In genomic region chr19:35931161-35931873, GRCh38 we compare ENCODE assay signal across 8 cellular contexts. TPM values are rescaled to one million over a fixed set of nuclear protein-coding genes. Genes with fewer than 3 reads are reported as not detected.
DNase-seq lines count a peak whose midpoint lies in the region; ATAC-seq and TF ChIP-seq lines count a peak whose summit lies in the region.

No MANE protein-coding gene starts in this region.

- H3K27me3 ChIP-seq in kidney epithelial cell (ENCODE audit: control insufficient read depth, insufficient read depth, low read length), result peaks cover 2% of the 10 kb centered on the region

- DNase-seq in Ammon's horn (ENCODE audit: low spot score) (peak; percentile 99), NCI-H446 (lab: John Stamatoyannopoulos, UW) (peak; percentile 98 to 100), chondrocyte (ENCODE audit: low spot score) (peak; percentile 100), kidney epithelial cell (ENCODE audit: low read depth) (peak; percentile 96)
- DNase-seq in activated CD4-positive, CD25-positive, alpha-beta regulatory T cell treated with anti-CD3 and anti-CD28 coated beads, Interleukin-2, amount 50 U/mL, for 72 hours, result peak; percentile 99
- peak; percentile 99 for DNase-seq in stimulated activated CD4-positive, alpha-beta T cell treated with anti-CD3 and anti-CD28 coated beads, Interleukin-15, amount 100 ng/mL, for 48 hours (ENCODE audit: low read depth in 2 of 2)

- H3K4me1 Mint-ChIP-seq in chondrocyte (ENCODE audit: low read depth), result peaks cover 22% of the 10 kb centered on the region

- H3K36me3 ChIP-seq in kidney epithelial cell (ENCODE audit: control insufficient read depth, insufficient read depth, low read length), result no peaks in the 10 kb centered on the region

- ATAC-seq in GM19035 (IDR thresholded peaks at IDR 0.05; ENCODE audit: unreplicated experiment) (peak; percentile 97), HG03354 (IDR thresholded peaks at IDR 0.05; ENCODE audit: poor library complexity, severe bottlenecking, unreplicated experiment) (peak; percentile 96)

- H3K27me3 Mint-ChIP-seq in chondrocyte (ENCODE audit: low read depth), result peaks cover 5% of the 10 kb centered on the region

- TF ChIP-seq CTCF in chondrocyte (IDR thresholded peaks at IDR 0.05) (peak; percentile 93), kidney epithelial cell (IDR thresholded peaks at IDR 0.05; ENCODE audit: insufficient read depth, low read length, poor library complexity, severe bottlenecking) (peak; percentile 86)

- peak overlapping the region; percentile 66 for H3K4me3 Mint-ChIP-seq in chondrocyte (ENCODE audit: unreplicated experiment)

- H3K36me3 Mint-ChIP-seq in chondrocyte (ENCODE audit: low read depth), result no peaks in the 10 kb centered on the region

- H3K9me3 Mint-ChIP-seq in chondrocyte (ENCODE audit: low read depth), result no peaks in the 10 kb centered on the region

- peak overlapping the region; percentile 82 for H3K27ac Mint-ChIP-seq in chondrocyte (ENCODE audit: unreplicated experiment)

- H3K4me3 ChIP-seq in kidney epithelial cell (ENCODE audit: low read depth, low read length), result peak overlapping the region; percentile 32

RNA-seq across cellular contexts. Expression of gene LRFN3, which starts 4.9 kb away (rescaled TPM):
- total RNA-seq in chondrocyte (18.4 to 23.3 TPM (median 21.0 TPM) in 3 replicates), kidney epithelial cell (14.4 and 24.8 TPM in 2 replicates)

RNA-seq across cellular contexts. Expression of gene TYROBP, which starts 23.2 kb away (rescaled TPM):
- total RNA-seq in chondrocyte (not detected in 3 replicates), kidney epithelial cell (1.1 TPM in 1 of 2 replicates, not detected in the other)

RNA-seq across cellular contexts. Expression of gene HCST, which starts 29.0 kb away (rescaled TPM):
- total RNA-seq in chondrocyte (0.50 to 1.0 TPM in 2 of 3 replicates, not detected in the other), kidney epithelial cell (not detected in 2 replicates)

RNA-seq across cellular contexts. Expression of gene NFKBID, which starts 31.0 kb away (rescaled TPM):
- total RNA-seq in chondrocyte (4.4 to 5.0 TPM (median 4.4 TPM) in 3 replicates), kidney epithelial cell (6.1 and 6.2 TPM in 2 replicates)

Comparison
In these comparisons a context has a peak if more than half of its experiments do, and no peak if none do; other contexts are left out.
1. Peak in every context shown above with its lines: DNase-seq, ATAC-seq and H3K4me3 ChIP-seq.